ENCODE assay signal across 1 cellular context in the genomic region with DNA sequence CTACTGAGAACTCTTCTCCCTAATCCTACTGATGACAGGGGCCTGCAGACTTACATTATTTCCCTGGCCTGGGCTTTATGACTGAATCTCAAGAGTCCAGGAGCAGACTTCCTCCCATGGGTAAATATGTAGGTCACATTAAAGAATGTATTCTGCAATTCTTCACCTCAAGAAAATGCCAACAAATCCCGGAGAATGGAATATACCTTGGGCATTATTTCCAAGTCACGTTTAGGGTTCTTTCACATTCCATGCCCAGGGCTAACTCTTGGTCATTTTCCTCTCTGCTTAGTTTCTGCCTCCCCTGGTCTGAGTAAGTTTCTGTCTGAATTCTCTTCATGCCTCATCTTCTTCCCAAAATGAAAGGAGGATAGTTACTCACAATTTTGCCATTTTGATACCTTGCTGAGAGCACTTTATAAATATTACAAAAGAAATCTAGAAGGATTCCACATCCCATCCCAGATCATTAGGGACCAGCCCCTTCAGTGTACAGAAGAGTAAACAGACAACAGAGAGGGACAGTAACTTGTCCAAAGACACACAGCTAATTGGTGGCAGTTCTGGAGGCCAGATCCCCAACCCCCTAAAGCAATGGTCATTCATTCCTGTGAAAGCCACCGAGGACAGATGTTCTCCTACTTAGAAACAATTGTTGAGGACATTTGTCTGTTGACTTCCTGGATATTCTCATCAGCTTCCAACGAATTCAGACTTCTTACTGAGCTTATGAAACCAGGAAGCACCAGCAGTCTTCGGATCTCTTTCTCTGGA.
TF ChIP-seq lines count a peak whose summit lies in the region.

No MANE protein-coding gene starts in this region.

TF ChIP-seq in H1, 55 proteins besides CTCF, POLR2A, EP300 and RAD21:
- TF ChIP-seq RFX5 (IDR thresholded peaks at IDR 0.05; ENCODE audit: borderline replicate concordance, low read depth, low read length) (no peak), KDM1A (IDR thresholded peaks at IDR 0.05; ENCODE audit: borderline replicate concordance, low read length) (0 out of 2 replicates have a peak, but pooled peaks have one; percentile 31), RXRA (IDR thresholded peaks at IDR 0.05; ENCODE audit: insufficient read depth, low read depth, low read length) (no peak), BACH1 (IDR thresholded peaks at IDR 0.05; ENCODE audit: low read length) (no peak), SRF (IDR thresholded peaks at IDR 0.05; ENCODE audit: low read depth, low read length) (no peak), JUND (IDR thresholded peaks at IDR 0.05; ENCODE audit: low read length) (no peak)
- TF ChIP-seq, protein P1, sequence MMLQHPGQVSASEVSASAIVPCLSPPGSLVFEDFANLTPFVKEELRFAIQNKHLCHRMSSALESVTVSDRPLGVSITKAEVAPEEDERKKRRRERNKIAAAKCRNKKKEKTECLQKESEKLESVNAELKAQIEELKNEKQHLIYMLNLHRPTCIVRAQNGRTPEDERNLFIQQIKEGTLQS (IDR thresholded peaks at IDR 0.05; ENCODE audit: insufficient read depth, low read depth, low read length), result no peak
- TF ChIP-seq, protein P2, sequence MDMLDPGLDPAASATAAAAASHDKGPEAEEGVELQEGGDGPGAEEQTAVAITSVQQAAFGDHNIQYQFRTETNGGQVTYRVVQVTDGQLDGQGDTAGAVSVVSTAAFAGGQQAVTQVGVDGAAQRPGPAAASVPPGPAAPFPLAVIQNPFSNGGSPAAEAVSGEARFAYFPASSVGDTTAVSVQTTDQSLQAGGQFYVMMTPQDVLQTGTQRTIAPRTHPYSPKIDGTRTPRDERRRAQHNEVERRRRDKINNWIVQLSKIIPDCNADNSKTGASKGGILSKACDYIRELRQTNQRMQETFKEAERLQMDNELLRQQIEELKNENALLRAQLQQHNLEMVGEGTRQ (IDR thresholded peaks at IDR 0.05; ENCODE audit: low read length), result no peak
TF ChIP-seq in H1: peak in this region for 1.
